9 cellular contexts compared by ENCODE assay signal in the genomic region with DNA sequence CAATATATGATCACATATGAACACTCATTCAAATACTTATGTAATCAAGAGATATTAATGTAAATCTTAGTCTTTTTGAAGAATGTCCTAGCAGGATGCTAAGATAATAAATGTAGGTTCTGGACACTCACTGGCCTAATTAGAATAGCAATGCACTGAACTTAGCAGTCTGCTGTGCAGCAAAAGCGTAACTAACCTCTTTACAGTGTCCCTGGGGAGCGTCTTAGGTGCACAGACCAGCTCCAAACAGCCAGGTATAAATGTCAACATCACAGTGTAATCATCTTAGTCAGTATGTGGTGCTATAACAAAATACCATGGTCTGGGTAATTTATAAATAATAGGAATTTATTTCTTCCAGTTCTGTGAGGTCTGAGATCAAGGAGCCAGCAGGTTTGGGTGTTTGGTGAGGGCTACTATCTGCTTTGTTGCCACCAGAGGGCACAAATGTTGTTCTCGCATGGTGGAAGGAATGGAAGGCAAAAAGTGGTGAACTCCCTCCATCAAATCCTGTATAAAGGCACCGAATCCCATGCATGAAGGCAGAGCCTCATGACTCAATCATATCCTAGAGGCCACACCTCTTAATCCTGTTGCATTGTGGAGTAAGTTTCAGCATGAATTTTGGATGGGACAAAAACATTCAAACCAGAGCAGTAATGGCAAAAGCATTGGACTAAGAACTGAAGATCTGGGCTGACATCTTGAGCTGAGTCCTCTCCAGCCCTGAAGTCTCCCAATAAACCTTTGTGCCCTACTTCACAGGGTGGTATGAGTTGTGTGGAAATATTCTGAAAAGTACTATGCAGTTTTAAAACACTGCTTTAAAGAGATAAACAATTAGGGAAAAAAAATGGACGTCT. TPM values are rescaled to one million over a fixed set of nuclear protein-coding genes. Genes with fewer than 3 reads are reported as not detected.
DNase-seq lines count a peak whose midpoint lies in the region; ATAC-seq and TF ChIP-seq lines count a peak whose summit lies in the region.
"Had no signal": no experiment of that assay in that cellular context is flagged by ENCODE, and none has a peak within 500 bp of the region (broad histone marks: within the 10 kb centered on the region; RNA-seq: fewer than 3 reads in every experiment).

No MANE protein-coding gene starts in this region.

- H3K27ac ChIP-seq in testis: no peak overlapping the region

- H3K27ac Mint-ChIP-seq in activated naive CD4-positive, alpha-beta T cell treated with anti-CD3 and anti-CD28 coated beads, Interleukin-2, amount 10 ng/mL, durations not matched to agents 7 days and 5 days: no peak overlapping the region
- H3K27ac Mint-ChIP-seq in activated CD8-positive, alpha-beta memory T cell treated with anti-CD3 and anti-CD28 coated beads, Interleukin-2, amount 10 ng/mL, durations not matched to agents 7 days and 5 days: no peak overlapping the region
- H3K27ac Mint-ChIP-seq: T-helper 1 cell treated with Interleukin-12 subunit alpha and Interleukin-12 subunit beta and Interleukin-4 antibody, amounts not matched to agents 30 μg/mL and 1 μg/mL, for 36 hours had no signal

- intact Hi-C loops in testis (cut with DNase I; ENCODE audit: low total_unique reads): no loop called here

- H3K9me3 Mint-ChIP-seq in activated naive CD4-positive, alpha-beta T cell treated with anti-CD3 and anti-CD28 coated beads, Interleukin-2, amount 10 ng/mL, durations not matched to agents 7 days and 5 days: no peaks in the 10 kb centered on the region
- no peaks in the 10 kb centered on the region for H3K9me3 Mint-ChIP-seq in activated CD8-positive, alpha-beta memory T cell treated with anti-CD3 and anti-CD28 coated beads, Interleukin-2, amount 10 ng/mL, durations not matched to agents 7 days and 5 days (ENCODE audit: low read depth)
- H3K9me3 Mint-ChIP-seq: T-helper 1 cell treated with Interleukin-12 subunit alpha and Interleukin-12 subunit beta and Interleukin-4 antibody, amounts not matched to agents 30 μg/mL and 1 μg/mL, for 36 hours had no signal

- peak; percentile 36 for DNase-seq in activated naive CD4-positive, alpha-beta T cell treated with anti-CD3 and anti-CD28 coated beads, Interleukin-2, amount 10 ng/mL, durations not matched to agents 7 days and 5 days
- no peak for DNase-seq in activated naive CD4-positive, alpha-beta T cell treated with Interleukin-2 at 50 U/mL for 16 hours
- DNase-seq in NCI-H2196 treated with DMSO at 0.1 percent for 48 hours (lab: John Stamatoyannopoulos, UW; ENCODE audit: unreplicated experiment) (peak; percentile 5), dermis blood vessel endothelial cell (peak; percentile 45), testis (no peak), HK-2 (ENCODE audit: unreplicated experiment) (no peak)
- no peak for DNase-seq in activated CD8-positive, alpha-beta memory T cell treated with anti-CD3 and anti-CD28 coated beads, Interleukin-2, amount 10 ng/mL, durations not matched to agents 7 days and 5 days

- CTCF ChIA-PET in activated naive CD4-positive, alpha-beta T cell treated with anti-CD3 and anti-CD28 coated beads, Interleukin-2, amount 10 ng/mL, durations not matched to agents 7 days and 5 days (lab: Charles Lee): interaction anchor here (0.8 to 1.4 kb wide), 5 partner anchors 14 to 375 kb away, joined by 3 to 4 read pairs (median 3); no protein-coding TSS in a partner anchor
- CTCF ChIA-PET in activated CD8-positive, alpha-beta memory T cell treated with anti-CD3 and anti-CD28 coated beads, Interleukin-2, amount 10 ng/mL, durations not matched to agents 7 days and 5 days (lab: Charles Lee): interaction anchor here (1.1 kb wide), 1 partner anchor 553 kb away, joined by 3 read pairs; no protein-coding TSS in a partner anchor

- no peaks in the 10 kb centered on the region for H3K36me3 Mint-ChIP-seq in activated naive CD4-positive, alpha-beta T cell treated with anti-CD3 and anti-CD28 coated beads, Interleukin-2, amount 10 ng/mL, durations not matched to agents 7 days and 5 days
- H3K36me3 Mint-ChIP-seq in activated CD8-positive, alpha-beta memory T cell treated with anti-CD3 and anti-CD28 coated beads, Interleukin-2, amount 10 ng/mL, durations not matched to agents 7 days and 5 days: peaks cover 2% of the 10 kb centered on the region

- TF ChIP-seq CTCF in testis (IDR thresholded peaks at IDR 0.05): peak in 2 of 3 experiments; percentile 14 to 21

- H3K4me3 ChIP-seq in testis: no peak overlapping the region

- ATAC-seq in GM21723 (IDR thresholded peaks at IDR 0.05; ENCODE audit: unreplicated experiment): no peak
- ATAC-seq in activated CD8-positive, alpha-beta memory T cell treated with anti-CD3 and anti-CD28 coated beads, Interleukin-2, amount 10 ng/mL, durations not matched to agents 7 days and 5 days: no peak

- H3K4me1 ChIP-seq in testis: no peaks in the 10 kb centered on the region

- WGBS in testis, 2 donors: 79 to 87% methylated on average over 5 of the region's 5 CpGs

- H3K27me3 ChIP-seq in testis: no peaks in the 10 kb centered on the region

- H3K27me3 Mint-ChIP-seq in activated naive CD4-positive, alpha-beta T cell treated with anti-CD3 and anti-CD28 coated beads, Interleukin-2, amount 10 ng/mL, durations not matched to agents 7 days and 5 days: no peaks in the 10 kb centered on the region
- H3K27me3 Mint-ChIP-seq in activated CD8-positive, alpha-beta memory T cell treated with anti-CD3 and anti-CD28 coated beads, Interleukin-2, amount 10 ng/mL, durations not matched to agents 7 days and 5 days: no peaks in the 10 kb centered on the region

- TF ChIP-seq POLR2A in testis (IDR thresholded peaks at IDR 0.05): no peak

- H3K4me3 Mint-ChIP-seq in activated naive CD4-positive, alpha-beta T cell treated with anti-CD3 and anti-CD28 coated beads, Interleukin-2, amount 10 ng/mL, durations not matched to agents 7 days and 5 days: no peak overlapping the region
- no peak overlapping the region for H3K4me3 Mint-ChIP-seq in activated CD8-positive, alpha-beta memory T cell treated with anti-CD3 and anti-CD28 coated beads, Interleukin-2, amount 10 ng/mL, durations not matched to agents 7 days and 5 days
- H3K4me3 Mint-ChIP-seq: T-helper 1 cell treated with Interleukin-12 subunit alpha and Interleukin-12 subunit beta and Interleukin-4 antibody, amounts not matched to agents 30 μg/mL and 1 μg/mL, for 36 hours had no signal

- no peaks in the 10 kb centered on the region for H3K4me1 Mint-ChIP-seq in activated naive CD4-positive, alpha-beta T cell treated with anti-CD3 and anti-CD28 coated beads, Interleukin-2, amount 10 ng/mL, durations not matched to agents 7 days and 5 days
- H3K4me1 Mint-ChIP-seq in activated CD8-positive, alpha-beta memory T cell treated with anti-CD3 and anti-CD28 coated beads, Interleukin-2, amount 10 ng/mL, durations not matched to agents 7 days and 5 days: no peaks in the 10 kb centered on the region

- H3K9me3 ChIP-seq in testis: no peaks in the 10 kb centered on the region

- no peaks in the 10 kb centered on the region for H3K36me3 ChIP-seq in testis (ENCODE audit: low read depth, missing control alignments)

RNA-seq across cellular contexts. Expression of a gene that starts 41.8 kb away (rescaled TPM):
- total RNA-seq in dermis blood vessel endothelial cell (21.3 and 22.2 TPM in 2 replicates), testis (100 to 1,000 TPM in 1 of 2 donors, 10 to 100 TPM in 1; 81.5 to 112 TPM)
- 27.5 TPM for polyA plus RNA-seq in testis (ENCODE audit: insufficient read depth, low read depth, low replicate concordance)
- 10 to 100 TPM; 13.4 to 14.7 TPM for total RNA-seq in activated CD8-positive, alpha-beta memory T cell treated with anti-CD3 and anti-CD28 coated beads, Interleukin-2, amount 10 ng/mL, durations not matched to agents 7 days and 5 days

Comparison
In these comparisons a context has a peak if more than half of its experiments do, and no peak if none do; other contexts are left out.
1. DNase-seq: peak in activated naive CD4-positive, alpha-beta T cell treated with anti-CD3 and anti-CD28 coated beads, Interleukin-2, amount 10 ng/mL, durations not matched to agents 7 days and 5 days (single experiment), NCI-H2196 treated with DMSO at 0.1 percent for 48 hours (single experiment) and dermis blood vessel endothelial cell (single experiment); none in activated naive CD4-positive, alpha-beta T cell treated with Interleukin-2 at 50 U/mL for 16 hours (single experiment), testis (single experiment), HK-2 (single experiment) and activated CD8-positive, alpha-beta memory T cell treated with anti-CD3 and anti-CD28 coated beads, Interleukin-2, amount 10 ng/mL, durations not matched to agents 7 days and 5 days (single experiment).